1 cellular context compared by ENCODE assay signal in genomic region chr1:152654110-152654509, GRCh38.
TF ChIP-seq lines count a peak whose summit lies in the region.

No MANE protein-coding gene starts in this region.

TF ChIP-seq in H1, 55 proteins besides CTCF, POLR2A, EP300 and RAD21 (continued from another document):
- TF ChIP-seq ZNF274 (IDR thresholded peaks at IDR 0.05; ENCODE audit: borderline replicate concordance, extremely low read depth, low read length) (no peak), SP1 (IDR thresholded peaks at IDR 0.05; ENCODE audit: low read depth, low read length) (no peak), EZH2 (IDR thresholded peaks at IDR 0.05; ENCODE audit: low read depth, low read length, severe bottlenecking) (no peak), CREB1 (IDR thresholded peaks at IDR 0.05) (no peak), ASH2L (IDR thresholded peaks at IDR 0.05; ENCODE audit: low read length) (no peak), TEAD4 (IDR thresholded peaks at IDR 0.05; ENCODE audit: low read depth, low read length) (no peak)
